Comparison of ENCODE assay signal across 21 cellular contexts in the genomic region with DNA sequence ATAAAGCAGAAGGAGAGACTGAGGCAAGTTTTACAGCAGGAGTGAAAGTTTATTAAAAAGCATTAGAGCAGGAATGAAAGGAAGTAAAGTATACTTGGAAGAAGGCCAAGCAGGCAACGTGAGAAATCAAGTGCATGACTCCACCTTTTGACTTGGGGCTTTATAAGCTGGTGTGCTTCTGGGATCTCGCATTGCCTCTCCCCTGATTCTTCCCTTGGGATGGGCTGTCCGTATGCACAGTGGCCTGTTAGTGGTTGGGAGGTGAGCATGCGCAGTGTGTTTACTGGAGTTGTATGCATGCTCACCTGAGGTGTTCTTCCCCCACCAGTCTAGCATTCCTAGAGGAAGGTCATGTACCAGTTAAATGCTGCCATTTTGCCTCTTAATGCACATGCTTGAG. TPM values are rescaled to one million over a fixed set of nuclear protein-coding genes. Genes with fewer than 3 reads are reported as not detected.
"Had no signal": no experiment of that assay in that cellular context is flagged by ENCODE, and none has a peak within 500 bp of the region (broad histone marks: within the 10 kb centered on the region; RNA-seq: fewer than 3 reads in every experiment).

No MANE protein-coding gene starts in this region.

- H3K9me3 Mint-ChIP-seq: activated naive CD8-positive, alpha-beta T cell treated with anti-CD3 and anti-CD28 coated beads, Interleukin-2, amount 10 ng/mL, durations not matched to agents 7 days and 5 days; activated T-helper 1 cell treated with anti-CD3 and anti-CD28 coated beads, Interleukin-12 subunit alpha, Interleukin-12 subunit beta, Interleukin-2, Interleukin-4 antibody, amounts not matched to agents 30 ng/mL and 10 ng/mL and 1 ng/mL, durations not matched to agents 14 hours and 24 hours and 36 hours had no signal

- H3K9me3 ChIP-seq: esophagus muscularis mucosa, right atrium auricular region had no signal

- H3K27ac ChIP-seq: dorsolateral prefrontal cortex, esophagus muscularis mucosa, right atrium auricular region had no signal

- H3K36me3 Mint-ChIP-seq: activated naive CD8-positive, alpha-beta T cell treated with anti-CD3 and anti-CD28 coated beads, Interleukin-2, amount 10 ng/mL, durations not matched to agents 7 days and 5 days had no signal

- H3K27ac Mint-ChIP-seq: activated naive CD8-positive, alpha-beta T cell treated with anti-CD3 and anti-CD28 coated beads, Interleukin-2, amount 10 ng/mL, durations not matched to agents 7 days and 5 days; activated T-helper 1 cell treated with anti-CD3 and anti-CD28 coated beads, Interleukin-12 subunit alpha, Interleukin-12 subunit beta, Interleukin-2, Interleukin-4 antibody, amounts not matched to agents 30 ng/mL and 10 ng/mL and 1 ng/mL, durations not matched to agents 14 hours and 24 hours and 36 hours; nephron had no signal

- H3K36me3 ChIP-seq: esophagus muscularis mucosa, right atrium auricular region had no signal

- DNase-seq: activated CD4-positive, alpha-beta T cell treated with anti-CD3 and anti-CD28 coated beads, Interleukin-2, amount 50 U/mL, for 1 hour; activated CD4-positive, CD25-positive, alpha-beta regulatory T cell; activated CD8-positive, alpha-beta memory T cell treated with anti-CD3 and anti-CD28 coated beads for 24 hours; activated naive CD4-positive, alpha-beta T cell; activated naive CD8-positive, alpha-beta T cell treated with anti-CD3 and anti-CD28 coated beads, Interleukin-2, amount 10 ng/mL, durations not matched to agents 7 days and 5 days; anterior cingulate cortex; dorsolateral prefrontal cortex; glutamatergic neuron; hypothalamus; left ventricle myocardium superior; mesenchymal stem cell; occipital lobe; stimulated activated CD4-positive, alpha-beta T cell treated with anti-CD3 and anti-CD28 coated beads, Interleukin-4, amount 100 ng/mL, for 24 hours; trophoblast cell had no signal

- H3K4me3 Mint-ChIP-seq: activated naive CD8-positive, alpha-beta T cell treated with anti-CD3 and anti-CD28 coated beads, Interleukin-2, amount 10 ng/mL, durations not matched to agents 7 days and 5 days; activated T-helper 1 cell treated with anti-CD3 and anti-CD28 coated beads, Interleukin-12 subunit alpha, Interleukin-12 subunit beta, Interleukin-2, Interleukin-4 antibody, amounts not matched to agents 30 ng/mL and 10 ng/mL and 1 ng/mL, durations not matched to agents 14 hours and 24 hours and 36 hours; nephron had no signal

- ATAC-seq: left ventricle myocardium superior had no signal

- H3K27me3 ChIP-seq: esophagus muscularis mucosa, right atrium auricular region had no signal

- H3K4me3 ChIP-seq: dorsolateral prefrontal cortex, esophagus muscularis mucosa, right atrium auricular region, skin epidermis had no signal

RNA-seq across cellular contexts. Expression of a gene that starts 29.1 kb away (rescaled TPM):
- total RNA-seq: activated naive CD8-positive, alpha-beta T cell treated with anti-CD3 and anti-CD28 coated beads, Interleukin-2, amount 10 ng/mL, durations not matched to agents 7 days and 5 days; activated T-helper 1 cell treated with anti-CD3 and anti-CD28 coated beads, Interleukin-12 subunit alpha, Interleukin-12 subunit beta, Interleukin-2, Interleukin-4 antibody, amounts not matched to agents 30 ng/mL and 10 ng/mL and 1 ng/mL, durations not matched to agents 14 hours and 24 hours and 36 hours; kidney epithelial cell; T-helper 2 cell treated with Interferon-gamma antibody and Interleukin-4, amounts not matched to agents 100 ng/mL and 5 ng/mL, for 36 hours had no signal
